8 cellular contexts compared by ENCODE assay signal in genomic region chr9:62864481-62865469, GRCh38.
DNase-seq lines count a peak whose midpoint lies in the region; ATAC-seq, FAIRE-seq and TF ChIP-seq lines count a peak whose summit lies in the region.
"Not testable (repeated sequence)": the region's sequence is repeated elsewhere in the genome, so short reads cannot be mapped to it uniquely, and the experiment has no call there.

No MANE protein-coding gene starts in this region.

- TF ChIP-seq RAD21 in HepG2 (CRISPR knock-in tag; IDR thresholded peaks at IDR 0.05), result not testable (repeated sequence)

- not testable (repeated sequence) for H3K27ac ChIP-seq in HUES48 (ENCODE audit: low read depth, low read length); HepG2 (ENCODE audit: extremely low read length, insufficient read depth, low read length)
- H3K27ac ChIP-seq in cingulate gyrus (ENCODE audit: low read depth, low read length) (peak overlapping the region; percentile 29), thyroid gland (peak overlapping the region; percentile 43 to 72 (median 56))

- not testable (repeated sequence) for BruUV-seq in HepG2 (replicated peaks; lab: Mats Ljungman, UMichigan)

- intact Hi-C loops in activated CD4-positive, alpha-beta T cell treated with anti-CD3 and anti-CD28 coated beads for 36 hours (cut with DNase I, micrococcal nuclease); Right ventricle myocardium inferior (cut with DNase I); HepG2 (cut with micrococcal nuclease; ENCODE audit: unreplicated experiment); thyroid gland (cut with DNase I): not testable (repeated sequence)

- H3K4me3 ChIP-seq in HUES48 (ENCODE audit: low read depth, low read length), result peak overlapping the region; percentile 57
- not testable (repeated sequence) for H3K4me3 ChIP-seq in HepG2 (replicated peaks in 1 of 3; ENCODE audit: insufficient read depth in 1 of 3, low read depth in 2 of 3, low read length in 3 of 3)
- peak overlapping the region in 1 of 3 donors; percentile 11 for H3K4me3 ChIP-seq in thyroid gland (replicated peaks in 1 of 3)

- not testable (repeated sequence) for H3K79me2 ChIP-seq in HepG2 (ENCODE audit: insufficient read depth, low read length)

- TF ChIP-seq CTCF in HepG2 (CRISPR knock-in tag; IDR thresholded peaks at IDR 0.05); thyroid gland (IDR thresholded peaks at IDR 0.05): not testable (repeated sequence)

- H3K9ac ChIP-seq in HUES48 (ENCODE audit: low read depth, low read length); HepG2 (ENCODE audit: insufficient read depth, low read depth, low read length): not testable (repeated sequence)

- in situ Hi-C loops in HepG2 (cut with HindIII; ENCODE audit: extremely low pct_ligation_motif_present, low pct_unique_long_range_greater_than_20kb), result not testable (repeated sequence)

- not testable (repeated sequence) for H3K27ac Mint-ChIP-seq in activated CD4-positive, alpha-beta T cell treated with anti-CD3 and anti-CD28 coated beads for 36 hours

- H3K9me3 Mint-ChIP-seq in activated CD4-positive, alpha-beta T cell treated with anti-CD3 and anti-CD28 coated beads for 36 hours (ENCODE audit: low read depth), result not testable (repeated sequence)

- peaks cover 95% of the 10 kb centered on the region for H3K27me3 ChIP-seq in HUES48 (ENCODE audit: control insufficient read depth, insufficient read depth, low read length)
- H3K27me3 ChIP-seq in HepG2 (ENCODE audit: control insufficient read depth in 1 of 2, insufficient read depth in 2 of 2, low read length in 2 of 2); thyroid gland: not testable (repeated sequence)

- POLR2A ChIA-PET in activated CD4-positive, alpha-beta T cell treated with anti-CD3 and anti-CD28 coated beads for 36 hours (lab: Charles Lee); HepG2 (lab: Yijun Ruan, JAX): not testable (repeated sequence)

- H3K4me2 ChIP-seq in HepG2 (ENCODE audit: low read depth, low read length), result not testable (repeated sequence)

- 27% methylated on average over 28 of the region's 28 CpGs for WGBS in HepG2 (ENCODE audit: low lambda C conversion rate)
- WGBS in thyroid gland, 2 donors, result 21 to 27% methylated on average over 28 of the region's 28 CpGs

- not testable (repeated sequence) for H3K4me1 Mint-ChIP-seq in activated CD4-positive, alpha-beta T cell treated with anti-CD3 and anti-CD28 coated beads for 36 hours

- not testable (repeated sequence) for H3K36me3 Mint-ChIP-seq in activated CD4-positive, alpha-beta T cell treated with anti-CD3 and anti-CD28 coated beads for 36 hours (ENCODE audit: low read depth)

- not testable (repeated sequence) for ATAC-seq in activated CD4-positive, alpha-beta T cell treated with anti-CD3 and anti-CD28 coated beads for 36 hours
- peak; percentile 44 for ATAC-seq in Right ventricle myocardium inferior
- peak; percentile 67 for ATAC-seq in HepG2

- not testable (repeated sequence) for H3K4me1 ChIP-seq in HUES48 (ENCODE audit: control insufficient read depth, insufficient read depth, low read length); HepG2 (ENCODE audit: insufficient read depth, low read length)
- peaks cover 8 to 14% of the 10 kb centered on the region in 2 donors for H3K4me1 ChIP-seq in thyroid gland

- not testable (repeated sequence) for H4K20me1 ChIP-seq in HepG2 (ENCODE audit: insufficient read depth, low read length)

- not testable (repeated sequence) for H2AFZ ChIP-seq in HepG2 (ENCODE audit: low read length)

- H3K4me3 Mint-ChIP-seq in activated CD4-positive, alpha-beta T cell treated with anti-CD3 and anti-CD28 coated beads for 36 hours, result not testable (repeated sequence)

- H3K36me3 ChIP-seq in HUES48 (ENCODE audit: control insufficient read depth, insufficient read depth, low read length); HepG2 (replicated peaks in 1 of 2; ENCODE audit: control insufficient read depth in 1 of 2, insufficient read depth in 2 of 2, low read length in 2 of 2); thyroid gland: not testable (repeated sequence)

- DNase-seq in EH (ENCODE audit: low read depth) (peak; percentile 16), Right ventricle myocardium inferior (ENCODE audit: missing footprints) (peak; percentile 85), pons (ENCODE audit: low spot score) (peak; percentile 68), thyroid gland (peak; percentile 92 to 94)
- DNase-seq in activated CD4-positive, alpha-beta T cell treated with anti-CD3 and anti-CD28 coated beads for 36 hours, result peak; percentile 18
- DNase-seq in HepG2 (ENCODE audit: low spot score), result not testable (repeated sequence)

- TF ChIP-seq EP300 in HepG2 (IDR thresholded peaks at IDR 0.05; ENCODE audit: low read depth in 2 of 2, low read length in 2 of 2); HepG2 (CRISPR knock-in tag; IDR thresholded peaks at IDR 0.05; ENCODE audit: borderline replicate concordance): not testable (repeated sequence)

- peaks cover 33% of the 10 kb centered on the region for H3K27me3 Mint-ChIP-seq in activated CD4-positive, alpha-beta T cell treated with anti-CD3 and anti-CD28 coated beads for 36 hours

- CTCF ChIA-PET in activated CD4-positive, alpha-beta T cell treated with anti-CD3 and anti-CD28 coated beads for 36 hours (lab: Charles Lee); HepG2 (lab: Yijun Ruan, JAX; ENCODE audit: low intra/inter-chr PET ratio, low total read pairs): not testable (repeated sequence)

- not testable (repeated sequence) for TF ChIP-seq POLR2A in HepG2 (IDR thresholded peaks at IDR 0.05; ENCODE audit: insufficient read depth in 1 of 2, low read depth in 2 of 2, low read length in 2 of 2)
- peak in 1 of 2 donors; percentile 32 for TF ChIP-seq POLR2A in thyroid gland (IDR thresholded peaks at IDR 0.05)

- not testable (repeated sequence) for FAIRE-seq in HepG2 (lab: Jason Lieb, UNC)

- H3K9me3 ChIP-seq in HUES48 (ENCODE audit: control insufficient read depth, insufficient read depth, low read length); HepG2 (ENCODE audit: low read length); thyroid gland: not testable (repeated sequence)
